3 cellular contexts compared by ENCODE assay signal in the genomic region with DNA sequence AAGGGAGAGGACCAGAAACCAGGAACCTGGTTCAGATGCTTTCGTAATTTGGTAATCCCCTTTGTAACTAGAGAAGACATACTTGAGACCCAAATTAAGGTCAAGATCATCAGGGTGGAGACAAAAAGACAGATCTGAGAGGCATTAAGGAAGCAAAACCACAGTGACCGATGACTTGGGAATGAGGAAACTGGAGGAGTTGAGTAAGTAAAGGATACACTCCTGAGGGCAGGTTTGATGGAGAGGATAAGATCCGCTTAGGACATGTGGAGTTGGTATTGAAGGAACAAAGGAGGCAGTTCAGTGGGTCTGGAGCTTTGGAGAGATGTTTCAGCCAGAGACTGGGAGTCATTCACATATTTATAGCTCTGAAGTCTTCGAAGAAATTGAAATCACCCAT.
TF ChIP-seq lines count a peak whose summit lies in the region.

No MANE protein-coding gene starts in this region.

TF ChIP-seq in A549, 52 proteins besides CTCF, POLR2A, EP300 and RAD21:
- TF ChIP-seq TFCP2L1 (CRISPR knock-in tag; IDR thresholded peaks at IDR 0.05) (no peak), ZFP36 (IDR thresholded peaks at IDR 0.05; ENCODE audit: borderline replicate concordance, partially characterized antibody) (no peak), CEBPB (IDR thresholded peaks at IDR 0.05) (no peak), KDM1A (IDR thresholded peaks at IDR 0.05; ENCODE audit: low read depth) (no peak), ESRRA (IDR thresholded peaks at IDR 0.05; ENCODE audit: borderline replicate concordance, low read length) (no peak)
- TF ChIP-seq, protein P1, sequence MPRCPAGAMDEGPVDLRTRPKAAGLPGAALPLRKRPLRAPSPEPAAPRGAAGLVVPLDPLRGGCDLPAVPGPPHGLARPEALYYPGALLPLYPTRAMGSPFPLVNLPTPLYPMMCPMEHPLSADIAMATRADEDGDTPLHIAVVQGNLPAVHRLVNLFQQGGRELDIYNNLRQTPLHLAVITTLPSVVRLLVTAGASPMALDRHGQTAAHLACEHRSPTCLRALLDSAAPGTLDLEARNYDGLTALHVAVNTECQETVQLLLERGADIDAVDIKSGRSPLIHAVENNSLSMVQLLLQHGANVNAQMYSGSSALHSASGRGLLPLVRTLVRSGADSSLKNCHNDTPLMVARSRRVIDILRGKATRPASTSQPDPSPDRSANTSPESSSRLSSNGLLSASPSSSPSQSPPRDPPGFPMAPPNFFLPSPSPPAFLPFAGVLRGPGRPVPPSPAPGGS (IDR thresholded peaks at IDR 0.05), result no peak
- TF ChIP-seq, protein P2, sequence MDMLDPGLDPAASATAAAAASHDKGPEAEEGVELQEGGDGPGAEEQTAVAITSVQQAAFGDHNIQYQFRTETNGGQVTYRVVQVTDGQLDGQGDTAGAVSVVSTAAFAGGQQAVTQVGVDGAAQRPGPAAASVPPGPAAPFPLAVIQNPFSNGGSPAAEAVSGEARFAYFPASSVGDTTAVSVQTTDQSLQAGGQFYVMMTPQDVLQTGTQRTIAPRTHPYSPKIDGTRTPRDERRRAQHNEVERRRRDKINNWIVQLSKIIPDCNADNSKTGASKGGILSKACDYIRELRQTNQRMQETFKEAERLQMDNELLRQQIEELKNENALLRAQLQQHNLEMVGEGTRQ (IDR thresholded peaks at IDR 0.05), result no peak

TF ChIP-seq in HCT116, 20 proteins besides CTCF, POLR2A, EP300 and RAD21:
- TF ChIP-seq YY1 (IDR thresholded peaks at IDR 0.05; ENCODE audit: extremely low read depth, insufficient replicate concordance, low read depth, low read length), result no peak
- peak; percentile 43; the same call in 1 of the 2 replicates for TF ChIP-seq CBX3 (IDR thresholded peaks at IDR 0.05; ENCODE audit: low read depth)
- TF ChIP-seq TCF7L2 (IDR thresholded peaks at IDR 0.05; ENCODE audit: borderline replicate concordance, extremely low read depth, insufficient read depth, insufficient read length), result no peak
- peak; percentile 47; the same call in 1 of the 2 replicates for TF ChIP-seq FOSL1 (IDR thresholded peaks at IDR 0.05; ENCODE audit: low read depth)
- TF ChIP-seq, protein P3, sequence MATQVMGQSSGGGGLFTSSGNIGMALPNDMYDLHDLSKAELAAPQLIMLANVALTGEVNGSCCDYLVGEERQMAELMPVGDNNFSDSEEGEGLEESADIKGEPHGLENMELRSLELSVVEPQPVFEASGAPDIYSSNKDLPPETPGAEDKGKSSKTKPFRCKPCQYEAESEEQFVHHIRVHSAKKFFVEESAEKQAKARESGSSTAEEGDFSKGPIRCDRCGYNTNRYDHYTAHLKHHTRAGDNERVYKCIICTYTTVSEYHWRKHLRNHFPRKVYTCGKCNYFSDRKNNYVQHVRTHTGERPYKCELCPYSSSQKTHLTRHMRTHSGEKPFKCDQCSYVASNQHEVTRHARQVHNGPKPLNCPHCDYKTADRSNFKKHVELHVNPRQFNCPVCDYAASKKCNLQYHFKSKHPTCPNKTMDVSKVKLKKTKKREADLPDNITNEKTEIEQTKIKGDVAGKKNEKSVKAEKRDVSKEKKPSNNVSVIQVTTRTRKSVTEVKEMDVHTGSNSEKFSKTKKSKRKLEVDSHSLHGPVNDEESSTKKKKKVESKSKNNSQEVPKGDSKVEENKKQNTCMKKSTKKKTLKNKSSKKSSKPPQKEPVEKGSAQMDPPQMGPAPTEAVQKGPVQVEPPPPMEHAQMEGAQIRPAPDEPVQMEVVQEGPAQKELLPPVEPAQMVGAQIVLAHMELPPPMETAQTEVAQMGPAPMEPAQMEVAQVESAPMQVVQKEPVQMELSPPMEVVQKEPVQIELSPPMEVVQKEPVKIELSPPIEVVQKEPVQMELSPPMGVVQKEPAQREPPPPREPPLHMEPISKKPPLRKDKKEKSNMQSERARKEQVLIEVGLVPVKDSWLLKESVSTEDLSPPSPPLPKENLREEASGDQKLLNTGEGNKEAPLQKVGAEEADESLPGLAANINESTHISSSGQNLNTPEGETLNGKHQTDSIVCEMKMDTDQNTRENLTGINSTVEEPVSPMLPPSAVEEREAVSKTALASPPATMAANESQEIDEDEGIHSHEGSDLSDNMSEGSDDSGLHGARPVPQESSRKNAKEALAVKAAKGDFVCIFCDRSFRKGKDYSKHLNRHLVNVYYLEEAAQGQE (IDR thresholded peaks at IDR 0.05; ENCODE audit: low read depth), result no peak
- TF ChIP-seq ZFX (IDR thresholded peaks at IDR 0.05), result no peak
- TF ChIP-seq, protein P4, sequence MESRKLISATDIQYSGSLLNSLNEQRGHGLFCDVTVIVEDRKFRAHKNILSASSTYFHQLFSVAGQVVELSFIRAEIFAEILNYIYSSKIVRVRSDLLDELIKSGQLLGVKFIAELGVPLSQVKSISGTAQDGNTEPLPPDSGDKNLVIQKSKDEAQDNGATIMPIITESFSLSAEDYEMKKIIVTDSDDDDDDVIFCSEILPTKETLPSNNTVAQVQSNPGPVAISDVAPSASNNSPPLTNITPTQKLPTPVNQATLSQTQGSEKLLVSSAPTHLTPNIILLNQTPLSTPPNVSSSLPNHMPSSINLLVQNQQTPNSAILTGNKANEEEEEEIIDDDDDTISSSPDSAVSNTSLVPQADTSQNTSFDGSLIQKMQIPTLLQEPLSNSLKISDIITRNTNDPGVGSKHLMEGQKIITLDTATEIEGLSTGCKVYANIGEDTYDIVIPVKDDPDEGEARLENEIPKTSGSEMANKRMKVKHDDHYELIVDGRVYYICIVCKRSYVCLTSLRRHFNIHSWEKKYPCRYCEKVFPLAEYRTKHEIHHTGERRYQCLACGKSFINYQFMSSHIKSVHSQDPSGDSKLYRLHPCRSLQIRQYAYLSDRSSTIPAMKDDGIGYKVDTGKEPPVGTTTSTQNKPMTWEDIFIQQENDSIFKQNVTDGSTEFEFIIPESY (IDR thresholded peaks at IDR 0.05; ENCODE audit: extremely low read depth, insufficient replicate concordance, low read length), result no peak
- TF ChIP-seq, protein P5, sequence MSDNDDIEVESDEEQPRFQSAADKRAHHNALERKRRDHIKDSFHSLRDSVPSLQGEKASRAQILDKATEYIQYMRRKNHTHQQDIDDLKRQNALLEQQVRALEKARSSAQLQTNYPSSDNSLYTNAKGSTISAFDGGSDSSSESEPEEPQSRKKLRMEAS (IDR thresholded peaks at IDR 0.05), result peak; percentile 23; the same call in 1 of the 2 replicates
- TF ChIP-seq, protein P6, sequence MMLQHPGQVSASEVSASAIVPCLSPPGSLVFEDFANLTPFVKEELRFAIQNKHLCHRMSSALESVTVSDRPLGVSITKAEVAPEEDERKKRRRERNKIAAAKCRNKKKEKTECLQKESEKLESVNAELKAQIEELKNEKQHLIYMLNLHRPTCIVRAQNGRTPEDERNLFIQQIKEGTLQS (IDR thresholded peaks at IDR 0.05), result no peak
- no peak for TF ChIP-seq SIN3A (IDR thresholded peaks at IDR 0.05; ENCODE audit: low read depth)
- TF ChIP-seq ZNF274 (IDR thresholded peaks at IDR 0.05; ENCODE audit: low read depth, low read length), result no peak
- peak; percentile 44 for TF ChIP-seq ELF1 (IDR thresholded peaks at IDR 0.05; ENCODE audit: borderline replicate concordance, low read depth)
- TF ChIP-seq SP1 (IDR thresholded peaks at IDR 0.05; ENCODE audit: low read depth), result peak; percentile 40; the same call in 1 of the 2 replicates
- no peak for TF ChIP-seq EGR1 (IDR thresholded peaks at IDR 0.05; ENCODE audit: low read depth)
- TF ChIP-seq CEBPB (IDR thresholded peaks at IDR 0.05; ENCODE audit: low read depth), result peak; percentile 40; the same call in 1 of the 2 replicates
- TF ChIP-seq SRF (IDR thresholded peaks at IDR 0.05; ENCODE audit: low read depth), result no peak
- TF ChIP-seq POLR2AphosphoS5 (IDR thresholded peaks at IDR 0.05; ENCODE audit: low read depth, low read length), result no peak
- TF ChIP-seq JUND (IDR thresholded peaks at IDR 0.05), result peak; percentile 42; the same call in 1 of the 2 replicates
- TF ChIP-seq EZH2 (IDR thresholded peaks at IDR 0.05), result no peak
- no peak for TF ChIP-seq EZH2phosphoT487 (IDR thresholded peaks at IDR 0.05; ENCODE audit: borderline replicate concordance)

TF ChIP-seq in K562, 482 proteins besides CTCF, POLR2A, EP300 and RAD21:
- TF ChIP-seq FOXA1 (IDR thresholded peaks at IDR 0.05; ENCODE audit: borderline replicate concordance), result no peak
- TF ChIP-seq TBP (optimal IDR thresholded peaks at IDR 0.05; ENCODE audit: low read depth, low read length), result no peak
- TF ChIP-seq, protein P7, sequence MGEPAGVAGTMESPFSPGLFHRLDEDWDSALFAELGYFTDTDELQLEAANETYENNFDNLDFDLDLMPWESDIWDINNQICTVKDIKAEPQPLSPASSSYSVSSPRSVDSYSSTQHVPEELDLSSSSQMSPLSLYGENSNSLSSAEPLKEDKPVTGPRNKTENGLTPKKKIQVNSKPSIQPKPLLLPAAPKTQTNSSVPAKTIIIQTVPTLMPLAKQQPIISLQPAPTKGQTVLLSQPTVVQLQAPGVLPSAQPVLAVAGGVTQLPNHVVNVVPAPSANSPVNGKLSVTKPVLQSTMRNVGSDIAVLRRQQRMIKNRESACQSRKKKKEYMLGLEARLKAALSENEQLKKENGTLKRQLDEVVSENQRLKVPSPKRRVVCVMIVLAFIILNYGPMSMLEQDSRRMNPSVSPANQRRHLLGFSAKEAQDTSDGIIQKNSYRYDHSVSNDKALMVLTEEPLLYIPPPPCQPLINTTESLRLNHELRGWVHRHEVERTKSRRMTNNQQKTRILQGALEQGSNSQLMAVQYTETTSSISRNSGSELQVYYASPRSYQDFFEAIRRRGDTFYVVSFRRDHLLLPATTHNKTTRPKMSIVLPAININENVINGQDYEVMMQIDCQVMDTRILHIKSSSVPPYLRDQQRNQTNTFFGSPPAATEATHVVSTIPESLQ (CRISPR knock-in tag; IDR thresholded peaks at IDR 0.05), result no peak
- no peak for TF ChIP-seq CBFB (CRISPR knock-in tag; IDR thresholded peaks at IDR 0.05)
- TF ChIP-seq ZNF146 (CRISPR knock-in tag; IDR thresholded peaks at IDR 0.05; ENCODE audit: unreplicated experiment), result no peak
- TF ChIP-seq, protein P8, sequence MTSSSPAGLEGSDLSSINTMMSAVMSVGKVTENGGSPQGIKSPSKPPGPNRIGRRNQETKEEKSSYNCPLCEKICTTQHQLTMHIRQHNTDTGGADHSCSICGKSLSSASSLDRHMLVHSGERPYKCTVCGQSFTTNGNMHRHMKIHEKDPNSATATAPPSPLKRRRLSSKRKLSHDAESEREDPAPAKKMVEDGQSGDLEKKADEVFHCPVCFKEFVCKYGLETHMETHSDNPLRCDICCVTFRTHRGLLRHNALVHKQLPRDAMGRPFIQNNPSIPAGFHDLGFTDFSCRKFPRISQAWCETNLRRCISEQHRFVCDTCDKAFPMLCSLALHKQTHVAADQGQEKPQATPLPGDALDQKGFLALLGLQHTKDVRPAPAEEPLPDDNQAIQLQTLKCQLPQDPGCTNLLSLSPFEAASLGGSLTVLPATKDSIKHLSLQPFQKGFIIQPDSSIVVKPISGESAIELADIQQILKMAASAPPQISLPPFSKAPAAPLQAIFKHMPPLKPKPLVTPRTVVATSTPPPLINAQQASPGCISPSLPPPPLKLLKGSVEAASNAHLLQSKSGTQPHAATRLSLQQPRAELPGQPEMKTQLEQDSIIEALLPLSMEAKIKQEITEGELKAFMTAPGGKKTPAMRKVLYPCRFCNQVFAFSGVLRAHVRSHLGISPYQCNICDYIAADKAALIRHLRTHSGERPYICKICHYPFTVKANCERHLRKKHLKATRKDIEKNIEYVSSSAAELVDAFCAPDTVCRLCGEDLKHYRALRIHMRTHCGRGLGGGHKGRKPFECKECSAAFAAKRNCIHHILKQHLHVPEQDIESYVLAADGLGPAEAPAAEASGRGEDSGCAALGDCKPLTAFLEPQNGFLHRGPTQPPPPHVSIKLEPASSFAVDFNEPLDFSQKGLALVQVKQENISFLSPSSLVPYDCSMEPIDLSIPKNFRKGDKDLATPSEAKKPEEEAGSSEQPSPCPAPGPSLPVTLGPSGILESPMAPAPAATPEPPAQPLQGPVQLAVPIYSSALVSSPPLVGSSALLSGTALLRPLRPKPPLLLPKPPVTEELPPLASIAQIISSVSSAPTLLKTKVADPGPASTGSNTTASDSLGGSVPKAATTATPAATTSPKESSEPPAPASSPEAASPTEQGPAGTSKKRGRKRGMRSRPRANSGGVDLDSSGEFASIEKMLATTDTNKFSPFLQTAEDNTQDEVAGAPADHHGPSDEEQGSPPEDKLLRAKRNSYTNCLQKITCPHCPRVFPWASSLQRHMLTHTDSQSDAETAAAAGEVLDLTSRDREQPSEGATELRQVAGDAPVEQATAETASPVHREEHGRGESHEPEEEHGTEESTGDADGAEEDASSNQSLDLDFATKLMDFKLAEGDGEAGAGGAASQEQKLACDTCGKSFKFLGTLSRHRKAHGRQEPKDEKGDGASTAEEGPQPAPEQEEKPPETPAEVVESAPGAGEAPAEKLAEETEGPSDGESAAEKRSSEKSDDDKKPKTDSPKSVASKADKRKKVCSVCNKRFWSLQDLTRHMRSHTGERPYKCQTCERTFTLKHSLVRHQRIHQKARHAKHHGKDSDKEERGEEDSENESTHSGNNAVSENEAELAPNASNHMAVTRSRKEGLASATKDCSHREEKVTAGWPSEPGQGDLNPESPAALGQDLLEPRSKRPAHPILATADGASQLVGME (CRISPR knock-in tag; IDR thresholded peaks at IDR 0.05), result no peak
- TF ChIP-seq HNRNPK (IDR thresholded peaks at IDR 0.05; ENCODE audit: low read depth, low read length, poor library complexity, severe bottlenecking), result no peak
- TF ChIP-seq, protein P9, sequence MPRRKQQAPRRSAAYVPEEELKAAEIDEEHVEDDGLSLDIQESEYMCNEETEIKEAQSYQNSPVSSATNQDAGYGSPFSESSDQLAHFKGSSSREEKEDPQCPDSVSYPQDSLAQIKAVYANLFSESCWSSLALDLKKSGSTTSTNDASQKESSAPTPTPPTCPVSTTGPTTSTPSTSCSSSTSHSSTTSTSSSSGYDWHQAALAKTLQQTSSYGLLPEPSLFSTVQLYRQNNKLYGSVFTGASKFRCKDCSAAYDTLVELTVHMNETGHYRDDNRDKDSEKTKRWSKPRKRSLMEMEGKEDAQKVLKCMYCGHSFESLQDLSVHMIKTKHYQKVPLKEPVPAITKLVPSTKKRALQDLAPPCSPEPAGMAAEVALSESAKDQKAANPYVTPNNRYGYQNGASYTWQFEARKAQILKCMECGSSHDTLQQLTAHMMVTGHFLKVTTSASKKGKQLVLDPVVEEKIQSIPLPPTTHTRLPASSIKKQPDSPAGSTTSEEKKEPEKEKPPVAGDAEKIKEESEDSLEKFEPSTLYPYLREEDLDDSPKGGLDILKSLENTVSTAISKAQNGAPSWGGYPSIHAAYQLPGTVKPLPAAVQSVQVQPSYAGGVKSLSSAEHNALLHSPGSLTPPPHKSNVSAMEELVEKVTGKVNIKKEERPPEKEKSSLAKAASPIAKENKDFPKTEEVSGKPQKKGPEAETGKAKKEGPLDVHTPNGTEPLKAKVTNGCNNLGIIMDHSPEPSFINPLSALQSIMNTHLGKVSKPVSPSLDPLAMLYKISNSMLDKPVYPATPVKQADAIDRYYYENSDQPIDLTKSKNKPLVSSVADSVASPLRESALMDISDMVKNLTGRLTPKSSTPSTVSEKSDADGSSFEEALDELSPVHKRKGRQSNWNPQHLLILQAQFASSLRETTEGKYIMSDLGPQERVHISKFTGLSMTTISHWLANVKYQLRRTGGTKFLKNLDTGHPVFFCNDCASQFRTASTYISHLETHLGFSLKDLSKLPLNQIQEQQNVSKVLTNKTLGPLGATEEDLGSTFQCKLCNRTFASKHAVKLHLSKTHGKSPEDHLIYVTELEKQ (CRISPR knock-in tag; IDR thresholded peaks at IDR 0.05), result no peak
- TF ChIP-seq, protein P10, sequence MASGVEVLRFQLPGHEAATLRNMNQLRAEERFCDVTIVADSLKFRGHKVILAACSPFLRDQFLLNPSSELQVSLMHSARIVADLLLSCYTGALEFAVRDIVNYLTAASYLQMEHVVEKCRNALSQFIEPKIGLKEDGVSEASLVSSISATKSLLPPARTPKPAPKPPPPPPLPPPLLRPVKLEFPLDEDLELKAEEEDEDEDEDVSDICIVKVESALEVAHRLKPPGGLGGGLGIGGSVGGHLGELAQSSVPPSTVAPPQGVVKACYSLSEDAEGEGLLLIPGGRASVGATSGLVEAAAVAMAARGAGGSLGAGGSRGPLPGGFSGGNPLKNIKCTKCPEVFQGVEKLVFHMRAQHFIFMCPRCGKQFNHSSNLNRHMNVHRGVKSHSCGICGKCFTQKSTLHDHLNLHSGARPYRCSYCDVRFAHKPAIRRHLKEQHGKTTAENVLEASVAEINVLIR (CRISPR knock-in tag; IDR thresholded peaks at IDR 0.05), result no peak
- no peak for TF ChIP-seq ZC3H11A (IDR thresholded peaks at IDR 0.05; ENCODE audit: low read depth, low read length)
